ENCODE assay signal across 24 cellular contexts in the genomic region with DNA sequence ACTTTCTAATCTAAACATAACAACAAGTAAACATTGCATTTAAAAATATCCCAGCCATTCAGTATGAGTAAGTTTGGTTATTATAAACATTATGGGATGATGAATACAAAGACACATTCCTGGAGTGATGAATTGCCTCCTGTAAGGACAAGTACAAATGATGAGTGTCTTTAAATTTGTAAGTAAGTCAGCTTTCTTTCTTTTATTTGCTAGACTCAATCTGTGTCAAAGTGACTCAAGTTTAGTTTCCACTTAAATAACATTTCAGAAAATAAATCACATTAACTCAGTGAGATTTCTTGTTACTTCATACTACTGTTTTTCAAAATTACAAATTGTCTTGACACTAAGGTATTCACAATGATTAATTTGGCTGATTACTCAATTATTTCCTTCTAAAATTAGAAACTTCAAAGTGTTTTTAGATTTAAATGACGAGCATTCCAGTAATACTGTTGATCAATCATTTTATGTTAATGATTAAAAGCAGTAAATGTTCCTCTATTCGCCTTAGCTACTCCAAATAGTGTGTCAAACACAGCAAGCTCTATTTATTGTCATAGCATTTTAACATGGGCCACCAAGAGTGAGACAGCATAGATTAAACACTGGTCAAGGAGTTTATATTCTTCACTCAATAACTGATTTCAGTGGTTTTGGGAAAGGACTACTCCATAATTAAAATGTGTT.
DNase-seq lines count a peak whose midpoint lies in the region; ATAC-seq, FAIRE-seq and TF ChIP-seq lines count a peak whose summit lies in the region.
"Had no signal": no experiment of that assay in that cellular context is flagged by ENCODE, and none has a peak within 500 bp of the region (broad histone marks: within the 10 kb centered on the region; RNA-seq: fewer than 3 reads in every experiment).

No MANE protein-coding gene starts in this region.

- intact Hi-C loops in HepG2 (cut with micrococcal nuclease; ENCODE audit: unreplicated experiment) = no loop called here
- intact Hi-C loops in right lobe of liver (cut with DNase I) = no loop called here

- H3K9me3 ChIP-seq in liver (ENCODE audit: control insufficient read depth in 4 of 4, low read length in 3 of 4) (no peaks in the 10 kb centered on the region), HepG2 (ENCODE audit: low read length) (peaks cover 54% of the 10 kb centered on the region), right lobe of liver (no peaks in the 10 kb centered on the region)
- H3K9me3 ChIP-seq: BE2C, HAP-1, SJCRH30 had no signal

- H4K20me1 ChIP-seq in HepG2 (ENCODE audit: insufficient read depth, low read length) (no peaks in the 10 kb centered on the region), GM23338 (replicated peaks; ENCODE audit: insufficient read depth) (no peaks in the 10 kb centered on the region)

- BruUV-seq in HepG2 (replicated peaks; lab: Mats Ljungman, UMichigan) = no TSS peak

- no peaks in the 10 kb centered on the region for H3K36me3 Mint-ChIP-seq in GM23338 (ENCODE audit: low read depth)
- H3K36me3 Mint-ChIP-seq: CD4-positive, CD25-positive, alpha-beta regulatory T cell had no signal

- no peak overlapping the region for H2AFZ ChIP-seq in HepG2 (ENCODE audit: low read length)
- H2AFZ ChIP-seq in GM23338 = no peak overlapping the region

- H3K9me2 ChIP-seq in GM23338 (ENCODE audit: insufficient read depth) = no peaks in the 10 kb centered on the region

- TF ChIP-seq RAD21 in liver (IDR thresholded peaks at IDR 0.05) (no peak), HepG2 (CRISPR knock-in tag; IDR thresholded peaks at IDR 0.05) (no peak)

- TF ChIP-seq POLR2A in HepG2 (IDR thresholded peaks at IDR 0.05; ENCODE audit: insufficient read depth in 1 of 2, low read depth in 2 of 2, low read length in 2 of 2) (no peak), right lobe of liver (IDR thresholded peaks at IDR 0.05) (no peak)

- H3K9ac ChIP-seq in liver (ENCODE audit: low read depth in 1 of 2, low read length in 2 of 2) (peak overlapping the region in 1 of 2 donors; percentile 57), HepG2 (ENCODE audit: insufficient read depth, low read depth, low read length) (no peak overlapping the region)

- in situ Hi-C loops in HepG2 (cut with HindIII; ENCODE audit: extremely low pct_ligation_motif_present, low pct_unique_long_range_greater_than_20kb) (no loop called here), brain microvascular endothelial cell (cut with HindIII; ENCODE audit: low pct_ligation_motif_present, low sequenced_read_pairs) (no loop called here)

- H3K4me3 ChIP-seq in liver (ENCODE audit: low read depth in 1 of 3, low read length in 3 of 3) (no peak overlapping the region), HepG2 (replicated peaks in 1 of 3; ENCODE audit: insufficient read depth in 1 of 3, low read depth in 2 of 3, low read length in 3 of 3) (no peak overlapping the region), bronchial epithelial cell (ENCODE audit: low read depth, low read length) (no peak overlapping the region), right lobe of liver (no peak overlapping the region), brain microvascular endothelial cell (ENCODE audit: low read depth, low read length) (no peak overlapping the region), GM23338 (no peak overlapping the region)
- H3K4me3 ChIP-seq: HAP-1, K562, SJCRH30 had no signal

- no peak overlapping the region for H3K27ac Mint-ChIP-seq in GM23338
- H3K27ac Mint-ChIP-seq: CD4-positive, CD25-positive, alpha-beta regulatory T cell had no signal

- peak overlapping the region; percentile 60 to 66 for H3K27ac ChIP-seq in liver (ENCODE audit: low read depth in 1 of 2, low read length in 2 of 2)
- no peak overlapping the region for H3K27ac ChIP-seq in HepG2 (ENCODE audit: extremely low read length, insufficient read depth, low read length)
- peak overlapping the region in 2 of 3 donors; percentile 6 to 14 for H3K27ac ChIP-seq in right lobe of liver
- no peak overlapping the region for H3K27ac ChIP-seq in brain microvascular endothelial cell
- no peak overlapping the region for H3K27ac ChIP-seq in GM23338 (ENCODE audit: low read depth)
- H3K27ac ChIP-seq: SJCRH30 had no signal

- H3K4me3 Mint-ChIP-seq in GM23338 = no peak overlapping the region
- H3K4me3 Mint-ChIP-seq: CD4-positive, CD25-positive, alpha-beta regulatory T cell had no signal

- TF ChIP-seq CTCF in liver (IDR thresholded peaks at IDR 0.05; ENCODE audit: low read depth, low read length, missing input control) (no peak), HepG2 (CRISPR knock-in tag; IDR thresholded peaks at IDR 0.05) (no peak), bronchial epithelial cell (IDR thresholded peaks at IDR 0.05; ENCODE audit: insufficient read depth, low read length, severe bottlenecking) (no peak), right lobe of liver (IDR thresholded peaks at IDR 0.05) (no peak), brain microvascular endothelial cell (IDR thresholded peaks at IDR 0.05; ENCODE audit: low read depth, low read length, missing control alignments) (no peak), GM23338 (conservative IDR thresholded peaks at IDR 0.05; ENCODE audit: low read depth in 2 of 2) (no peak)

- ATAC-seq in HepG2 (no peak), right lobe of liver (peak; percentile 85 to 97 (median 94)), GM21360 (IDR thresholded peaks at IDR 0.05; ENCODE audit: unreplicated experiment) (no peak), HG03039 (IDR thresholded peaks at IDR 0.05; ENCODE audit: unreplicated experiment) (no peak), GM23338 (no peak)
- ATAC-seq: K562 had no signal

- TF ChIP-seq EP300 in HepG2 (IDR thresholded peaks at IDR 0.05; ENCODE audit: low read depth in 2 of 2, low read length in 2 of 2) (no peak), HepG2 (CRISPR knock-in tag; IDR thresholded peaks at IDR 0.05; ENCODE audit: borderline replicate concordance) (no peak)

- peaks cover 5% of the 10 kb centered on the region for H3K27me3 Mint-ChIP-seq in GM23338 (ENCODE audit: insufficient read depth, low read depth, poor library complexity)
- H3K27me3 Mint-ChIP-seq: CD4-positive, CD25-positive, alpha-beta regulatory T cell had no signal

- CTCF ChIA-PET in HepG2 (lab: Yijun Ruan, JAX; ENCODE audit: low intra/inter-chr PET ratio, low total read pairs) = no interaction called here

- no peak overlapping the region for H3K4me2 ChIP-seq in HepG2 (ENCODE audit: low read depth, low read length)
- H3K4me2 ChIP-seq in GM23338 = no peak overlapping the region

- H3K36me3 ChIP-seq in liver (ENCODE audit: control insufficient read depth in 4 of 4, insufficient read depth in 3 of 4, low read depth in 1 of 4, low read length in 3 of 4) (no peaks in the 10 kb centered on the region), HepG2 (replicated peaks in 1 of 2; ENCODE audit: control insufficient read depth in 1 of 2, insufficient read depth in 2 of 2, low read length in 2 of 2) (no peaks in the 10 kb centered on the region), bronchial epithelial cell (ENCODE audit: control insufficient read depth, insufficient read depth, low read length) (no peaks in the 10 kb centered on the region), right lobe of liver (no peaks in the 10 kb centered on the region), brain microvascular endothelial cell (replicated peaks) (no peaks in the 10 kb centered on the region), GM23338 (ENCODE audit: insufficient read depth) (no peaks in the 10 kb centered on the region)
- H3K36me3 ChIP-seq: BE2C, HAP-1, SJCRH30 had no signal

- no peaks in the 10 kb centered on the region; the same call in 2 of the 3 replicates for H3K4me1 Mint-ChIP-seq in GM23338
- H3K4me1 Mint-ChIP-seq: CD4-positive, CD25-positive, alpha-beta regulatory T cell had no signal

- H3K4me1 ChIP-seq in liver (ENCODE audit: control insufficient read depth in 4 of 4, insufficient read depth in 4 of 4, low read length in 3 of 4) = peaks cover 0 to 8% (median 3%) of the 10 kb centered on the region in 4 donors
- no peaks in the 10 kb centered on the region for H3K4me1 ChIP-seq in HepG2 (ENCODE audit: insufficient read depth, low read length)
- H3K4me1 ChIP-seq in right lobe of liver = peaks cover 0 to 19% (median 2%) of the 10 kb centered on the region in 4 donors
- no peaks in the 10 kb centered on the region for H3K4me1 ChIP-seq in GM23338 (ENCODE audit: insufficient read depth)
- H3K4me1 ChIP-seq: BE2C, HAP-1, SJCRH30 had no signal

- H3K27me3 ChIP-seq in liver (ENCODE audit: control insufficient read depth in 4 of 4, insufficient read depth in 4 of 4, low read length in 3 of 4) (no peaks in the 10 kb centered on the region), HepG2 (ENCODE audit: control insufficient read depth in 1 of 2, insufficient read depth in 2 of 2, low read length in 2 of 2) (no peaks in the 10 kb centered on the region), bronchial epithelial cell (ENCODE audit: control insufficient read depth, insufficient read depth, low read length) (no peaks in the 10 kb centered on the region), right lobe of liver (no peaks in the 10 kb centered on the region), brain microvascular endothelial cell (replicated peaks) (no peaks in the 10 kb centered on the region), GM23338 (ENCODE audit: insufficient read depth) (no peaks in the 10 kb centered on the region)
- H3K27me3 ChIP-seq: BE2C, SJCRH30 had no signal

- FAIRE-seq in HepG2 (lab: Jason Lieb, UNC) = no peak
- no peak for FAIRE-seq in bronchial epithelial cell (lab: Jason Lieb, UNC)
- FAIRE-seq: A204.1, K562 had no signal

- DNase-seq in HepG2 (ENCODE audit: low spot score) (no peak), bronchial epithelial cell (ENCODE audit: low read depth) (peak; percentile 17), right lobe of liver (no peak), brain microvascular endothelial cell (no peak), GM23338 (ENCODE audit: low spot score) (no peak)
- DNase-seq: BE2C; CD4-positive, CD25-positive, alpha-beta regulatory T cell; COR-L47; GF-D8; MV-4-11; NCI-H1417; NCI-H187; NCI-H2107; NCI-H2227 treated with DMSO at 0.1 percent for 48 hours; NCI-H524; NCI-H82; OCI-M1; SJCRH30 had no signal

- no peaks in the 10 kb centered on the region for H3K79me2 ChIP-seq in HepG2 (ENCODE audit: insufficient read depth, low read length)
- no peaks in the 10 kb centered on the region for H3K79me2 ChIP-seq in GM23338 (replicated peaks; ENCODE audit: insufficient read depth)

- WGBS in liver = 19% methylated on average over 2 of the region's 2 CpGs
- WGBS in HepG2 (ENCODE audit: low lambda C conversion rate) = 0% methylated on average over 2 of the region's 2 CpGs
- WGBS in right lobe of liver (ENCODE audit: insufficient coverage, low coverage, low lambda C conversion rate, missing lambda C conversion rate) = 9% methylated on average over 2 of the region's 2 CpGs

- POLR2A ChIA-PET in HepG2 (lab: Yijun Ruan, JAX) = no interaction called here

- no peaks in the 10 kb centered on the region for H3K9me3 Mint-ChIP-seq in GM23338

- H3F3A ChIP-seq in GM23338 (replicated peaks; ENCODE audit: low read depth) = no peaks in the 10 kb centered on the region

TF ChIP-seq in liver, 16 proteins besides CTCF, POLR2A, EP300 and RAD21 (continues in another document):
- peak in 1 of 2 donors; percentile 20 for TF ChIP-seq JUND (IDR thresholded peaks at IDR 0.05)

TF ChIP-seq in GM23338, 12 proteins besides CTCF, POLR2A, EP300 and RAD21 (continues in another document):
- no peak for TF ChIP-seq NANOG (IDR thresholded peaks at IDR 0.05; ENCODE audit: borderline replicate concordance)
- no peak for TF ChIP-seq POLR2AphosphoS5 (IDR thresholded peaks at IDR 0.05; ENCODE audit: low read depth)
- no peak for TF ChIP-seq JUNB (IDR thresholded peaks at IDR 0.05; ENCODE audit: unreplicated experiment)
- no peak for TF ChIP-seq ZNF114 (CRISPR knock-in tag; IDR thresholded peaks at IDR 0.05)

Comparison
In these comparisons a context has a peak if more than half of its experiments do, and no peak if none do; other contexts are left out.
1. H3K27ac ChIP-seq: peak in liver (2 of 2) and right lobe of liver (2 of 3); none in HepG2 (single experiment), brain microvascular endothelial cell (single experiment) and GM23338 (single experiment).
2. ATAC-seq: peak in right lobe of liver (4 of 4); none in HepG2 (single experiment), GM21360 (single experiment), HG03039 (single experiment) and GM23338 (single experiment).